Comparison of ENCODE assay signal across 2 cellular contexts in the genomic region with DNA sequence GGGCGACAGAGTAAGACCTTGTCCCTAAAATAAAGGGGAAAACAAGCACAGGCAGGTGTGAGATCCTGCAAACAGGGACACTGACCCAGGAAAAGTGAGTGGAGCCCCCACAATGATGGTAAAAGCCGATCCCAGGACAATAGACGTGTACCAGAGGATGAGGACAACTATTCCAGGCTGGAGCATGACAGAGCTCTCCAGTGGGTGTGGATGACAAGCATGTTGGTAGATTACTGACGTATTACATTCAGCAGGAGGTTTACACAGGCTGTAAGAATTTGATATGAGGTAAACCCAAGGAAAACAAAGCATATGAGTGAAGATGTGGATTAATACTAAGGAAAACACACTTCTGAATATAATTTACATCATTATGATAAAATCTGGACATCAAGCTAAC.
TF ChIP-seq lines count a peak whose summit lies in the region.

No MANE protein-coding gene starts in this region.

TF ChIP-seq in A549, 52 proteins besides CTCF, POLR2A, EP300 and RAD21:
- TF ChIP-seq SREBF2 (IDR thresholded peaks at IDR 0.05) (no peak), PHF8 (IDR thresholded peaks at IDR 0.05; ENCODE audit: borderline replicate concordance, low read depth) (no peak), TFCP2L1 (CRISPR knock-in tag; IDR thresholded peaks at IDR 0.05) (no peak), GATA3 (IDR thresholded peaks at IDR 0.05; ENCODE audit: borderline replicate concordance) (no peak), NR3C1 (IDR thresholded peaks at IDR 0.05) (no peak), ZC3H11A (IDR thresholded peaks at IDR 0.05) (no peak), ZNF302 (CRISPR knock-in tag; IDR thresholded peaks at IDR 0.05) (no peak), FOXS1 (CRISPR knock-in tag; IDR thresholded peaks at IDR 0.05) (no peak), HOXB5 (CRISPR knock-in tag; IDR thresholded peaks at IDR 0.05) (no peak), ZFP36 (IDR thresholded peaks at IDR 0.05; ENCODE audit: borderline replicate concordance, partially characterized antibody) (no peak)
- TF ChIP-seq, protein P1, sequence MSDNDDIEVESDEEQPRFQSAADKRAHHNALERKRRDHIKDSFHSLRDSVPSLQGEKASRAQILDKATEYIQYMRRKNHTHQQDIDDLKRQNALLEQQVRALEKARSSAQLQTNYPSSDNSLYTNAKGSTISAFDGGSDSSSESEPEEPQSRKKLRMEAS (IDR thresholded peaks at IDR 0.05): no peak
- TF ChIP-seq, protein P2, sequence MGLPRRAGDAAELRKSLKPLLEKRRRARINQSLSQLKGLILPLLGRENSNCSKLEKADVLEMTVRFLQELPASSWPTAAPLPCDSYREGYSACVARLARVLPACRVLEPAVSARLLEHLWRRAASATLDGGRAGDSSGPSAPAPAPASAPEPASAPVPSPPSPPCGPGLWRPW (IDR thresholded peaks at IDR 0.05): no peak
- TF ChIP-seq, protein P3, sequence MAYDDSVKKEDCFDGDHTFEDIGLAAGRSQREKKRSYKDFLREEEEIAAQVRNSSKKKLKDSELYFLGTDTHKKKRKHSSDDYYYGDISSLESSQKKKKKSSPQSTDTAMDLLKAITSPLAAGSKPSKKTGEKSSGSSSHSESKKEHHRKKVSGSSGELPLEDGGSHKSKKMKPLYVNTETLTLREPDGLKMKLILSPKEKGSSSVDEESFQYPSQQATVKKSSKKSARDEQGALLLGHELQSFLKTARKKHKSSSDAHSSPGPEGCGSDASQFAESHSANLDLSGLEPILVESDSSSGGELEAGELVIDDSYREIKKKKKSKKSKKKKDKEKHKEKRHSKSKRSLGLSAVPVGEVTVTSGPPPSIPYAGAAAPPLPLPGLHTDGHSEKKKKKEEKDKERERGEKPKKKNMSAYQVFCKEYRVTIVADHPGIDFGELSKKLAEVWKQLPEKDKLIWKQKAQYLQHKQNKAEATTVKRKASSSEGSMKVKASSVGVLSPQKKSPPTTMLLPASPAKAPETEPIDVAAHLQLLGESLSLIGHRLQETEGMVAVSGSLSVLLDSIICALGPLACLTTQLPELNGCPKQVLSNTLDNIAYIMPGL (CRISPR knock-in tag; IDR thresholded peaks at IDR 0.05; ENCODE audit: borderline replicate concordance): no peak

TF ChIP-seq in H1, 55 proteins besides CTCF, POLR2A, EP300 and RAD21:
- TF ChIP-seq JUN (IDR thresholded peaks at IDR 0.05; ENCODE audit: low read depth, low read length) (no peak), SIN3A (conservative IDR thresholded peaks at IDR 0.05 in 1 of 2, IDR thresholded peaks at IDR 0.05 in 1 of 2; ENCODE audit: low read depth in 1 of 2, low read length in 2 of 2) (no peak), GTF2F1 (IDR thresholded peaks at IDR 0.05; ENCODE audit: borderline replicate concordance, low read depth, low read length) (no peak), CBX5 (IDR thresholded peaks at IDR 0.05; ENCODE audit: low read depth, low read length) (no peak), CHD1 (IDR thresholded peaks at IDR 0.05; ENCODE audit: low read depth, low read length) (no peak), KDM1A (IDR thresholded peaks at IDR 0.05; ENCODE audit: borderline replicate concordance, low read length) (no peak), ZNF274 (IDR thresholded peaks at IDR 0.05; ENCODE audit: borderline replicate concordance, extremely low read depth, low read length) (no peak)
